Comparison of ENCODE assay signal across 1 cellular context in the genomic region with DNA sequence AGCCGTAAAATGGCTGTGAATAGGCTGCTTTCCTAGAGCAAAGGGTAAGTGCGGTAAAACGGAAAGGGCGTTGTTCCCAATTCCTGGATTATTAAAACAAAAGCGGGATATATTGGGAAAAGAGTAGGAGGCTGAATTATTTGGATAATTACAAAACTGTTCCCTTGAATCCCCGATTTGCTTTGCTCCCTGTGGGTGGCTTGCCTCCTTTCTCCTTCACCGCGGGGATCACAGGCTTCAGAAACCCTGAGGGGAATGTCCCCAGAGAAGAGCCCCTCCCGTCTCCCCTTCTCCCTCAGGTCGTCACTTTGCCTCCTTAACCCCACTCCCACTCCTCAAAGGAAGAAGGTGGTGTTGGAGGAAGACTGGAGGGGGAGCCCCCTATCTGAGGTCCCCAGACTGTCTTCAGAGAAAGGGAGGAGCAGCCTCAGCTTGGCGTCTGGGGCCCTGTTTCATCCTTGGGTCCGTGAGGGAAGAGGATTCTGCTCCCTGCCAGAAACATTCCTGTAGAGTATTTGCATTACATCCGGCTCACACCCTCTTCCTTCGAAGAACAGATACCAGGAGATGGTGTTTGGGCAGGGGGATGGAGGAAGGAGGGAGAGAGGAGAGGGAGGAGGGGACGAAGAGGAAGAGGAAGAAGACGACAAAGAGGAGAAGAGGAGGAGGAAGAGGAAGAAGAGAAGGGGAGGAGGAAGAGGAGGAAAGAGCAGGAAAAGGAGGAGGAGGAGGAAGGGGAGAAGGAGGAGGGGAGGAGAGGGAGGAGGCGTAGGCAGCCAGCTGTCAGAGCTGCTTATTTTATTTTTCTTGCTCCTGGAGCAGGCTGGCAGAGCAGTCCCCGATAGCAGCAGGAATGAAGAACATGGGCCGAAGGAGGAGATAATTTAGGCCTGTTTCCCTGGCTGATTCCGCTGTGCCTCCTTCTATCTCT.
TF ChIP-seq lines count a peak whose summit lies in the region.

No MANE protein-coding gene starts in this region.

TF ChIP-seq in IMR-90, 13 proteins besides CTCF, POLR2A, EP300 and RAD21:
- TF ChIP-seq RFX5 (IDR thresholded peaks at IDR 0.05; ENCODE audit: low read depth, low read length): no peak
- TF ChIP-seq, protein P1, sequence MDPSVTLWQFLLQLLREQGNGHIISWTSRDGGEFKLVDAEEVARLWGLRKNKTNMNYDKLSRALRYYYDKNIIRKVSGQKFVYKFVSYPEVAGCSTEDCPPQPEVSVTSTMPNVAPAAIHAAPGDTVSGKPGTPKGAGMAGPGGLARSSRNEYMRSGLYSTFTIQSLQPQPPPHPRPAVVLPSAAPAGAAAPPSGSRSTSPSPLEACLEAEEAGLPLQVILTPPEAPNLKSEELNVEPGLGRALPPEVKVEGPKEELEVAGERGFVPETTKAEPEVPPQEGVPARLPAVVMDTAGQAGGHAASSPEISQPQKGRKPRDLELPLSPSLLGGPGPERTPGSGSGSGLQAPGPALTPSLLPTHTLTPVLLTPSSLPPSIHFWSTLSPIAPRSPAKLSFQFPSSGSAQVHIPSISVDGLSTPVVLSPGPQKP (IDR thresholded peaks at IDR 0.05; ENCODE audit: borderline replicate concordance, low read depth, low read length): no peak
- no peak for TF ChIP-seq MXI1 (IDR thresholded peaks at IDR 0.05; ENCODE audit: borderline replicate concordance, low read depth, low read length)
- no peak for TF ChIP-seq MAZ (IDR thresholded peaks at IDR 0.05; ENCODE audit: borderline replicate concordance, low read depth, low read length)
- no peak for TF ChIP-seq FOS (IDR thresholded peaks at IDR 0.05; ENCODE audit: low read depth, low read length)
- no peak for TF ChIP-seq CEBPB (IDR thresholded peaks at IDR 0.05; ENCODE audit: low read depth, low read length)
- no peak for TF ChIP-seq BHLHE40 (IDR thresholded peaks at IDR 0.05; ENCODE audit: low read depth, low read length)
- TF ChIP-seq SMC3 (IDR thresholded peaks at IDR 0.05; ENCODE audit: low read depth, low read length): no peak
- no peak for TF ChIP-seq RCOR1 (IDR thresholded peaks at IDR 0.05; ENCODE audit: insufficient replicate concordance, low read length)
- TF ChIP-seq MAFK (IDR thresholded peaks at IDR 0.05; ENCODE audit: low read depth, low read length): no peak
